12 cellular contexts compared by ENCODE assay signal in genomic region chr19:55174425-55175116, GRCh38. TPM values are rescaled to one million over a fixed set of nuclear protein-coding genes. Genes with fewer than 3 reads are reported as not detected.
DNase-seq lines count a peak whose midpoint lies in the region; ATAC-seq and TF ChIP-seq lines count a peak whose summit lies in the region.
"Had no signal": no experiment of that assay in that cellular context is flagged by ENCODE, and none has a peak within 500 bp of the region (broad histone marks: within the 10 kb centered on the region; RNA-seq: fewer than 3 reads in every experiment).

No MANE protein-coding gene starts in this region.

- DNase-seq in activated CD8-positive, alpha-beta memory T cell treated with anti-CD3 and anti-CD28 coated beads, Interleukin-2, amount 10 ng/mL, durations not matched to agents 7 days and 5 days = no peak
- no peak for DNase-seq in activated CD8-positive, alpha-beta memory T cell treated with anti-CD3 and anti-CD28 coated beads, Interleukin-2, amount 50 U/mL, for 4 hours
- no peak for DNase-seq in HEK293T (ENCODE audit: extremely low spot score)
- DNase-seq in nephron progenitor cell = no peak
- DNase-seq in omental fat pad (ENCODE audit: low spot score) = no peak
- DNase-seq in colonic mucosa = no peak
- DNase-seq: NCI-H1417 treated with DMSO at 0.1 percent for 48 hours had no signal

- CTCF ChIA-PET in activated CD8-positive, alpha-beta memory T cell treated with anti-CD3 and anti-CD28 coated beads, Interleukin-2, amount 10 ng/mL, durations not matched to agents 7 days and 5 days (lab: Charles Lee) = interaction anchor here (1.4 to 1.5 kb wide), 2 partner anchors 14 to 33 kb away, joined by 4 read pairs; no protein-coding TSS in a partner anchor
- CTCF ChIA-PET in HEK293T (lab: Yijun Ruan, JAX) = interaction anchor here (1.0 to 1.7 kb wide), 2 partner anchors 9 to 15 kb away, joined by 3 to 5 read pairs; partner anchors contain the start of gene DNAAF3

- ATAC-seq in activated CD8-positive, alpha-beta memory T cell treated with anti-CD3 and anti-CD28 coated beads, Interleukin-2, amount 10 ng/mL, durations not matched to agents 7 days and 5 days = no peak
- ATAC-seq in omental fat pad (ENCODE audit: low FRiP score) (no peak), GM18502 (IDR thresholded peaks at IDR 0.05; ENCODE audit: poor library complexity, unreplicated experiment) (no peak)

- peaks cover 22% of the 10 kb centered on the region for H3K27me3 ChIP-seq in colonic mucosa

- H3K4me1 Mint-ChIP-seq in activated CD8-positive, alpha-beta memory T cell treated with anti-CD3 and anti-CD28 coated beads, Interleukin-2, amount 10 ng/mL, durations not matched to agents 7 days and 5 days = peaks cover 21% of the 10 kb centered on the region
- H3K4me1 Mint-ChIP-seq in brain = peaks cover 26% of the 10 kb centered on the region
- peaks cover 13% of the 10 kb centered on the region for H3K4me1 Mint-ChIP-seq in nephron progenitor cell

- H3K27me3 Mint-ChIP-seq in activated CD8-positive, alpha-beta memory T cell treated with anti-CD3 and anti-CD28 coated beads, Interleukin-2, amount 10 ng/mL, durations not matched to agents 7 days and 5 days = peaks cover 63% of the 10 kb centered on the region
- H3K27me3 Mint-ChIP-seq in brain = peaks cover 77% of the 10 kb centered on the region
- H3K27me3 Mint-ChIP-seq in nephron progenitor cell (ENCODE audit: low read depth, poor library complexity) = peaks cover 100% of the 10 kb centered on the region

- no peak overlapping the region for H3K9ac ChIP-seq in colonic mucosa (ENCODE audit: low read depth in 2 of 2, low read length in 2 of 2)

- H3K36me3 Mint-ChIP-seq in activated CD8-positive, alpha-beta memory T cell treated with anti-CD3 and anti-CD28 coated beads, Interleukin-2, amount 10 ng/mL, durations not matched to agents 7 days and 5 days = no peaks in the 10 kb centered on the region
- peaks cover 5% of the 10 kb centered on the region for H3K36me3 Mint-ChIP-seq in brain
- H3K36me3 Mint-ChIP-seq in nephron progenitor cell (ENCODE audit: low read depth) = no peaks in the 10 kb centered on the region

- H3K9me3 ChIP-seq in colonic mucosa = no peaks in the 10 kb centered on the region

- no peaks in the 10 kb centered on the region for H3K9me3 Mint-ChIP-seq in activated CD8-positive, alpha-beta memory T cell treated with anti-CD3 and anti-CD28 coated beads, Interleukin-2, amount 10 ng/mL, durations not matched to agents 7 days and 5 days (ENCODE audit: low read depth)
- H3K9me3 Mint-ChIP-seq in brain (peaks cover 0 to 18% (median 2%) of the 10 kb centered on the region in 5 experiments), nephron progenitor cell (peaks cover 15% of the 10 kb centered on the region)

- no peak overlapping the region for H3K27ac Mint-ChIP-seq in activated CD8-positive, alpha-beta memory T cell treated with anti-CD3 and anti-CD28 coated beads, Interleukin-2, amount 10 ng/mL, durations not matched to agents 7 days and 5 days
- H3K27ac Mint-ChIP-seq in brain = no peak overlapping the region
- H3K27ac Mint-ChIP-seq in nephron progenitor cell = no peak overlapping the region
- H3K27ac Mint-ChIP-seq: progenitor cell of endocrine pancreas had no signal

- H3K27ac ChIP-seq in colonic mucosa = no peak overlapping the region

- TF ChIP-seq CTCF in brain (conservative IDR thresholded peaks at IDR 0.05) (no peak), nephron progenitor cell (IDR thresholded peaks at IDR 0.05) (no peak), omental fat pad (IDR thresholded peaks at IDR 0.05) (no peak), colonic mucosa (IDR thresholded peaks at IDR 0.05) (no peak)

- peak overlapping the region; percentile 55 for H3K4me3 Mint-ChIP-seq in activated CD8-positive, alpha-beta memory T cell treated with anti-CD3 and anti-CD28 coated beads, Interleukin-2, amount 10 ng/mL, durations not matched to agents 7 days and 5 days
- H3K4me3 Mint-ChIP-seq in brain (peak overlapping the region; percentile 60 to 78 (median 72)), nephron progenitor cell (peak overlapping the region; percentile 74)

- intact Hi-C loops in colonic mucosa (cut with DNase I) = no loop called here

- POLR2A ChIA-PET in HEK293T (lab: Yijun Ruan, JAX) = interaction anchor here (0.6 to 2.2 kb wide), 6 partner anchors 28 to 106 kb away, joined by 3 to 8 read pairs (median 3); partner anchors contain the start of genes HSPBP1, PPP6R1 and PTPRH

- no peaks in the 10 kb centered on the region for H3K36me3 ChIP-seq in colonic mucosa

- peaks cover 4% of the 10 kb centered on the region for H3K4me1 ChIP-seq in colonic mucosa

- no peak overlapping the region for H3K4me3 ChIP-seq in colonic mucosa
- H3K4me3 ChIP-seq: lung had no signal

TF ChIP-seq in HEK293T, 16 proteins besides CTCF, POLR2A, EP300 and RAD21:
- TF ChIP-seq BHLHE40 (IDR thresholded peaks at IDR 0.05; ENCODE audit: borderline replicate concordance) (no peak), L3MBTL2 (conservative IDR thresholded peaks at IDR 0.05) (peak; percentile 70)
TF ChIP-seq in HEK293T: peak in this region for 1.

RNA-seq across cellular contexts. Expression of gene SYT5, which starts 5.5 kb away (rescaled TPM):
- not detected for total RNA-seq in activated CD8-positive, alpha-beta memory T cell treated with anti-CD3 and anti-CD28 coated beads, Interleukin-2, amount 10 ng/mL, durations not matched to agents 7 days and 5 days
- polyA plus RNA-seq in brain (ENCODE audit: insufficient read depth, low read depth, low replicate concordance) = 51.8 TPM
- total RNA-seq in omental fat pad = under 1 TPM in 1 of 4 donors, not detected in 3; 0.28 TPM
- 1 to 10 TPM in 1 of 2 donors, under 1 TPM in 1; 0.67 to 3.2 TPM for total RNA-seq in colonic mucosa

RNA-seq across cellular contexts. Expression of gene DNAAF3, which starts 8.2 kb away (rescaled TPM):
- total RNA-seq in activated CD8-positive, alpha-beta memory T cell treated with anti-CD3 and anti-CD28 coated beads, Interleukin-2, amount 10 ng/mL, durations not matched to agents 7 days and 5 days = under 1 TPM in 1 of 2 experiments, not detected in 1; 0.35 TPM
- polyA plus RNA-seq in brain (ENCODE audit: insufficient read depth, low read depth, low replicate concordance) = 0.64 TPM
- total RNA-seq in omental fat pad = under 1 TPM in 2 of 4 donors, not detected in 2; 0.65 to 0.69 TPM
- 1 to 10 TPM; 1.6 to 2.4 TPM for total RNA-seq in colonic mucosa

RNA-seq across cellular contexts. Expression of gene TNNI3, which starts 17.0 kb away (rescaled TPM):
- total RNA-seq in activated CD8-positive, alpha-beta memory T cell treated with anti-CD3 and anti-CD28 coated beads, Interleukin-2, amount 10 ng/mL, durations not matched to agents 7 days and 5 days = not detected
- not detected for polyA plus RNA-seq in brain (ENCODE audit: insufficient read depth, low read depth, low replicate concordance)
- not detected for total RNA-seq in omental fat pad
- total RNA-seq in colonic mucosa = 1 to 10 TPM in 1 of 2 donors, under 1 TPM in 1; 0.64 to 1.2 TPM
- total RNA-seq: urinary bladder had no signal
- polyA plus RNA-seq: urinary bladder had no signal

RNA-seq across cellular contexts. Expression of gene TNNT1, which starts 25.6 kb away (rescaled TPM):
- total RNA-seq in activated CD8-positive, alpha-beta memory T cell treated with anti-CD3 and anti-CD28 coated beads, Interleukin-2, amount 10 ng/mL, durations not matched to agents 7 days and 5 days = 1 to 10 TPM in 1 of 2 experiments, under 1 TPM in 1; 0.41 to 1.0 TPM
- 5.7 TPM for polyA plus RNA-seq in brain (ENCODE audit: insufficient read depth, low read depth, low replicate concordance)
- total RNA-seq in omental fat pad = 1 to 10 TPM in 3 of 4 donors, not detected in 1; 1.9 to 7.2 (median 4.3) TPM
- 1 to 10 TPM in 1 of 2 donors, under 1 TPM in 1; 0.69 to 2.1 TPM for total RNA-seq in colonic mucosa
- polyA plus RNA-seq: urinary bladder had no signal

RNA-seq across cellular contexts. Expression of gene PTPRH, which starts 34.7 kb away (rescaled TPM):
- not detected for total RNA-seq in activated CD8-positive, alpha-beta memory T cell treated with anti-CD3 and anti-CD28 coated beads, Interleukin-2, amount 10 ng/mL, durations not matched to agents 7 days and 5 days
- 4.5 TPM for polyA plus RNA-seq in brain (ENCODE audit: insufficient read depth, low read depth, low replicate concordance)
- total RNA-seq in omental fat pad (1 to 10 TPM; 1.4 to 9.8 (median 5.5) TPM), colonic mucosa (100 to 1,000 TPM in 1 of 2 donors, 10 to 100 TPM in 1; 76.3 to 131 TPM)
